Comparison of ENCODE assay signal across 9 cellular contexts in the genomic region with DNA sequence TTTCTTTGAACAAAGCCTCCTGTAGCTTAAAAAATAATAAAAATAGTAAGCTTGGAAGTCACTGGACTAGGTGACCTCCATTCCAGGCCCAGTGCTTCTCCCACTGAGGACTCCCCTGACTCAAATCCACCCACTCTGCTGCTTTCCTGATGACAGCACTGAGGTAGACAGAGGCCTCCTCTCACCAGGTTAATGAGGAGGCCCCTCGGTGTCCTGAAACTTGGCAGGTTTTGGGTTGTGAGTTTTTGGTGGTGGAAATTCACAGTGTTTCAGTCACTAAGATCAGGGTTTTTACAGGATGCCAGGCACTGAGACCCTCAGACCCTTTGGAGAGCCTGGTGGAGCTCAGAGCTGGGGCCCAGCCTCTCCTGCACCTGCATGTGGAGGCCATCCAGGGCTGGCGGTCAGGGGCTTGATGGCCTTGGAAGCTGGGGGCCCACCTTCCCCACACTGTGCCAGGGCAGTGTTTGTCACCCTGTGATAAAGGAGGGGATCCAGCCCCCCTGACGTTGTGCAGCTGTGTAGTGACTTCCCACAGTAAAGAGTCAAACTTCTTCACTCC. TPM values are rescaled to one million over a fixed set of nuclear protein-coding genes. Genes with fewer than 3 reads are reported as not detected.
DNase-seq lines count a peak whose midpoint lies in the region; ATAC-seq and TF ChIP-seq lines count a peak whose summit lies in the region.
"Had no signal": no experiment of that assay in that cellular context is flagged by ENCODE, and none has a peak within 500 bp of the region (broad histone marks: within the 10 kb centered on the region; RNA-seq: fewer than 3 reads in every experiment).

No MANE protein-coding gene starts in this region.

- intact Hi-C loops in A673 (cut with micrococcal nuclease; ENCODE audit: unreplicated experiment): no loop called here
- intact Hi-C loops in natural killer cell (cut with micrococcal nuclease): loop anchor here (2.0 kb wide), 1 partner anchor 14 kb away; no protein-coding TSS in a partner anchor

- H3K4me3 ChIP-seq in A673 (ENCODE audit: low read depth, low read length, poor library complexity, severe bottlenecking) (no peak overlapping the region), GM23248 (no peak overlapping the region), adipocyte (ENCODE audit: low read length) (no peak overlapping the region)

- peaks cover 7% of the 10 kb centered on the region for H3K9me3 ChIP-seq in A673 (ENCODE audit: low read depth, low read length, poor library complexity, severe bottlenecking)
- H3K9me3 ChIP-seq in GM23248 (ENCODE audit: low read depth): peaks cover 3% of the 10 kb centered on the region
- H3K9me3 ChIP-seq in adipocyte (ENCODE audit: control insufficient read depth, low read length): peaks cover 8% of the 10 kb centered on the region

- peaks cover 89 to 91% of the 10 kb centered on the region in 2 donors for H3K4me1 Mint-ChIP-seq in natural killer cell

- no TSS peak for BruUV-seq in A673 (replicated peaks; lab: Mats Ljungman, UMichigan)

- in situ Hi-C loops in GM23248 (cut with MboI): no loop called here

- no peaks in the 10 kb centered on the region; the same call in 1 of the 2 replicates for H4K20me1 ChIP-seq in GM23248 (ENCODE audit: insufficient read depth)

- peak overlapping the region; percentile 91 to 92 for H3K27ac Mint-ChIP-seq in natural killer cell

- peaks cover 0 to 4% of the 10 kb centered on the region in 2 donors for H3K9me3 Mint-ChIP-seq in natural killer cell

- DNase-seq in A673 (ENCODE audit: low spot score) (no peak), GM23248 (no peak), adipocyte (ENCODE audit: low read depth) (no peak), natural killer cell (no peak), NCI-H2227 (lab: John Stamatoyannopoulos, UW; ENCODE audit: unreplicated experiment) (no peak)
- DNase-seq: substantia nigra had no signal

- no peak overlapping the region for H2AFZ ChIP-seq in GM23248

- 67 to 75% methylated on average over 3 of the region's 3 CpGs for WGBS in GM23248 (ENCODE audit: low coverage in 1 of 2, low lambda C conversion rate in 2 of 2, missing lambda C conversion rate in 2 of 2), 2 experiments

- ATAC-seq in natural killer cell (no peak), GM18867 (IDR thresholded peaks at IDR 0.05; ENCODE audit: unreplicated experiment) (no peak), HG02970 (IDR thresholded peaks at IDR 0.05; ENCODE audit: low FRiP score, unreplicated experiment) (no peak), HG03095 (IDR thresholded peaks at IDR 0.05; ENCODE audit: unreplicated experiment) (no peak)

- H3K27ac ChIP-seq in A673 (ENCODE audit: low read depth, low read length, poor library complexity, severe bottlenecking): peak overlapping the region; percentile 70
- peak overlapping the region; percentile 35 for H3K27ac ChIP-seq in GM23248

- peaks cover 22% of the 10 kb centered on the region for H3F3A ChIP-seq in GM23248 (ENCODE audit: insufficient read depth)

- H3K36me3 ChIP-seq in A673 (ENCODE audit: insufficient read depth, low read length, poor library complexity, severe bottlenecking): peaks cover 5% of the 10 kb centered on the region
- no peaks in the 10 kb centered on the region; the same call in 1 of the 2 replicates for H3K36me3 ChIP-seq in GM23248 (ENCODE audit: low read depth)
- H3K36me3 ChIP-seq in adipocyte (ENCODE audit: control insufficient read depth, insufficient read depth, low read length, severe bottlenecking): peaks cover 37% of the 10 kb centered on the region

- H3K27me3 ChIP-seq in A673 (replicated peaks; ENCODE audit: insufficient read depth, low read depth, low read length, poor library complexity) (no peaks in the 10 kb centered on the region), GM23248 (replicated peaks; ENCODE audit: insufficient read depth) (no peaks in the 10 kb centered on the region), adipocyte (replicated peaks; ENCODE audit: control insufficient read depth, insufficient read depth, low read length) (no peaks in the 10 kb centered on the region)

- H3K9ac ChIP-seq in GM23248 (no peak overlapping the region), adipocyte (ENCODE audit: low read length) (peak overlapping the region; percentile 71)

- H3K4me3 Mint-ChIP-seq in natural killer cell: peak overlapping the region; percentile 29

- no peak for TF ChIP-seq CTCF in A673 (conservative IDR thresholded peaks at IDR 0.05; ENCODE audit: low read depth, low read length)
- no peak for TF ChIP-seq CTCF in natural killer cell (IDR thresholded peaks at IDR 0.05)

- H3K9me2 ChIP-seq in GM23248 (ENCODE audit: insufficient read depth): no peaks in the 10 kb centered on the region

- peak overlapping the region; percentile 8 for H3K4me2 ChIP-seq in GM23248 (ENCODE audit: unreplicated experiment)

- peaks cover 7% of the 10 kb centered on the region for H3K36me3 Mint-ChIP-seq in natural killer cell

- H3K27me3 Mint-ChIP-seq in natural killer cell (ENCODE audit: low read depth in 2 of 2): no peaks in the 10 kb centered on the region

- peaks cover 86% of the 10 kb centered on the region for H3K79me2 ChIP-seq in GM23248 (ENCODE audit: insufficient read depth)

- H3K4me1 ChIP-seq in A673 (ENCODE audit: insufficient read depth, low read length, poor library complexity, severe bottlenecking): peaks cover 37% of the 10 kb centered on the region
- peaks cover 20% of the 10 kb centered on the region for H3K4me1 ChIP-seq in GM23248 (ENCODE audit: insufficient read depth)
- H3K4me1 ChIP-seq in adipocyte (ENCODE audit: control insufficient read depth, insufficient read depth, low read length): peaks cover 84% of the 10 kb centered on the region

- POLR2A ChIA-PET in A673 (lab: Charles Lee; ENCODE audit: low non-redundant PET): interaction anchor here (0.6 kb wide), 2 partner anchors 10 to 11 kb away, joined by 4 to 5 read pairs; no protein-coding TSS in a partner anchor

- CTCF ChIA-PET in A673 (lab: Charles Lee): interaction anchor here (0.6 kb wide), 1 partner anchor 123 kb away, joined by 3 read pairs; no protein-coding TSS in a partner anchor

RNA-seq across cellular contexts. Expression of a gene that starts 19.1 kb away (rescaled TPM):
- total RNA-seq in A673 (2021) (50.4 and 55.8 TPM in 2 replicates), natural killer cell (100 to 1,000 TPM; 126 to 180 (median 173) TPM)
- 14.1 and 16.1 TPM in 2 replicates for total RNA-seq in GM23248 (2014; rRNA removed; shearing (Covaris generic))
- polyA plus RNA-seq in GM23248 (2016; fragmentation: Nextera tagmentation; extraction: Ambion mirVana): 22.9 and 23.7 TPM in 2 replicates
